In the genomic region with DNA sequence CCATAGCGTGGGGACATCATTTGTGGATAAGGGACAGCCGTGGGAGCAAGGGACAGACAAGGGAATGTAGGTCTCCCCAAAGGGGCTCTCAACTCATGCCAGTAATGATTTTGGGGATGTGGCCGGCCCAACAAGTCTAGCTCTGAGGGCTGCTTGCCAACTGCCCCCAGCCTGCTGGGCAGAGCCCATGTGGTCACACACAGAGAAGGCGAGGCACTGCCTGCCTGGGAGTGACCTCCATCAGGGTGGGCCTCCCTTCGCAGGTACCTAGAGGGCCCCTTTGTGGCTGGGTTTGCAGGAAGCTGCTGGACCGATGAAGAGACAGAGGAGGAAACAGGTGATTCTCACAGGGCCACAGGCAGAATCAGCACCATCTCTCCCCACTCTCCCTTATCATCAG, we compare ENCODE assay signal across 23 cellular contexts.
DNase-seq lines count a peak whose midpoint lies in the region; ATAC-seq and TF ChIP-seq lines count a peak whose summit lies in the region.
"Had no signal": no experiment of that assay in that cellular context is flagged by ENCODE, and none has a peak within 500 bp of the region (broad histone marks: within the 10 kb centered on the region; RNA-seq: fewer than 3 reads in every experiment).

No MANE protein-coding gene starts in this region.

- H3K4me3 Mint-ChIP-seq in endodermal cell (no peak overlapping the region), neural crest cell (no peak overlapping the region)
- H3K4me3 Mint-ChIP-seq: CD14-positive monocyte; CD4-positive, alpha-beta memory T cell; CD4-positive, CD25-positive, alpha-beta regulatory T cell had no signal

- no peak overlapping the region for H3K9ac ChIP-seq in endodermal cell (ENCODE audit: extremely low read depth, low read length, poor library complexity, severe bottlenecking)
- H3K9ac ChIP-seq: BLaER1 had no signal

- H3K27ac ChIP-seq in endodermal cell (ENCODE audit: low read depth, low read length): no peak overlapping the region
- H3K27ac ChIP-seq: BLaER1 had no signal

- H3K9me3 Mint-ChIP-seq in endodermal cell (no peaks in the 10 kb centered on the region), neural crest cell (no peaks in the 10 kb centered on the region)
- H3K9me3 Mint-ChIP-seq: CD14-positive monocyte; CD4-positive, alpha-beta memory T cell; CD4-positive, CD25-positive, alpha-beta regulatory T cell; CD8-positive, alpha-beta memory T cell had no signal

- 91 to 100% methylated on average over 3 to 6 of the region's 6 CpGs for WGBS in endodermal cell (ENCODE audit: insufficient coverage in 1 of 2, insufficient read length in 1 of 2), 2 experiments

- H3K4me1 ChIP-seq in endodermal cell (ENCODE audit: control insufficient read depth, insufficient read depth, low read length): peaks cover 5% of the 10 kb centered on the region

- TF ChIP-seq CTCF in endodermal cell (conservative IDR thresholded peaks at IDR 0.05): no peak
- TF ChIP-seq CTCF in neural crest cell (conservative IDR thresholded peaks at IDR 0.05): no peak

- DNase-seq in endodermal cell: no peak
- no peak for DNase-seq in neural crest cell (ENCODE audit: low read depth, low spot score)
- no peak for DNase-seq in cortex of kidney (lab: John Stamatoyannopoulos, UW)
- DNase-seq: 8988T; ACHN; BE2C; C1 segment of cervical spinal cord; CD4-positive, alpha-beta memory T cell; CD4-positive, CD25-positive, alpha-beta regulatory T cell; CD8-positive, alpha-beta memory T cell; COR-L47; DMS 273 treated with DMSO at 0.1 percent for 48 hours; DMS153; DMS53; DMS79; DND-41; EL; GDM1 had no signal

- H3K4me1 Mint-ChIP-seq in endodermal cell: peaks cover 27% of the 10 kb centered on the region
- H3K4me1 Mint-ChIP-seq in neural crest cell: peaks cover 48% of the 10 kb centered on the region
- H3K4me1 Mint-ChIP-seq: CD4-positive, alpha-beta memory T cell; CD4-positive, CD25-positive, alpha-beta regulatory T cell; CD8-positive, alpha-beta memory T cell had no signal

- no peak overlapping the region for H3K4me3 ChIP-seq in endodermal cell (ENCODE audit: low read length)
- H3K4me3 ChIP-seq: BLaER1, GM12878 had no signal

- no peaks in the 10 kb centered on the region for H3K27me3 Mint-ChIP-seq in endodermal cell (ENCODE audit: insufficient read depth)
- no peaks in the 10 kb centered on the region for H3K27me3 Mint-ChIP-seq in neural crest cell (ENCODE audit: low read depth)
- H3K27me3 Mint-ChIP-seq: CD4-positive, CD25-positive, alpha-beta regulatory T cell had no signal

- no peaks in the 10 kb centered on the region for H3K9me3 ChIP-seq in endodermal cell (ENCODE audit: control insufficient read depth, low read length)
- H3K9me3 ChIP-seq: BE2C, BLaER1 had no signal

- H3K36me3 Mint-ChIP-seq in endodermal cell (ENCODE audit: low read depth): peaks cover 1% of the 10 kb centered on the region
- H3K36me3 Mint-ChIP-seq in neural crest cell (ENCODE audit: low read depth): no peaks in the 10 kb centered on the region
- H3K36me3 Mint-ChIP-seq: CD14-positive monocyte; CD4-positive, alpha-beta memory T cell; CD4-positive, CD25-positive, alpha-beta regulatory T cell; CD8-positive, alpha-beta memory T cell had no signal

- ATAC-seq in HG02884 (IDR thresholded peaks at IDR 0.05; ENCODE audit: unreplicated experiment): no peak
- ATAC-seq in HG03432 (IDR thresholded peaks at IDR 0.05; ENCODE audit: unreplicated experiment): no peak
- ATAC-seq: GM12878 had no signal

- no peaks in the 10 kb centered on the region for H3K27me3 ChIP-seq in endodermal cell (ENCODE audit: control insufficient read depth, insufficient read depth, low read length, poor library complexity, severe bottlenecking)
- H3K27me3 ChIP-seq: BE2C, BLaER1 had no signal

- H3K27ac Mint-ChIP-seq in endodermal cell (peak overlapping the region; percentile 12), neural crest cell (ENCODE audit: unreplicated experiment) (peak overlapping the region; percentile 22)
- H3K27ac Mint-ChIP-seq: CD14-positive monocyte had no signal

- no peaks in the 10 kb centered on the region for H3K36me3 ChIP-seq in endodermal cell (ENCODE audit: control insufficient read depth, insufficient read depth, low read length)
- H3K36me3 ChIP-seq: BE2C, BLaER1 had no signal
